20 cellular contexts compared by ENCODE assay signal in genomic region chr17:77796201-77796860, GRCh38.
A peak's percentile ranks its signal among the peaks of the same experiment; 100 is the strongest.
DNase-seq lines count a peak whose midpoint lies in the region; ATAC-seq and TF ChIP-seq lines count a peak whose summit lies in the region.
"Had no signal": no experiment of that assay in that cellular context is flagged by ENCODE, and none has a peak within 500 bp of the region (broad histone marks: within the 10 kb centered on the region; RNA-seq: fewer than 3 reads in every experiment).

No MANE protein-coding gene starts in this region.

- CTCF ChIA-PET in SK-N-SH (lab: Yijun Ruan, JAX) = interaction anchor here (0.8 to 2.6 kb wide), 4 partner anchors 8 to 254 kb away, joined by 3 to 9 read pairs (median 6); no protein-coding TSS in a partner anchor

- no peak overlapping the region for H3K4ac ChIP-seq in H9 (ENCODE audit: low read depth, low read length)

- H3K9me2 ChIP-seq in SK-N-SH = no peaks in the 10 kb centered on the region

- no peaks in the 10 kb centered on the region for H3K36me3 Mint-ChIP-seq in H9 (ENCODE audit: insufficient read depth in 1 of 3, low read depth in 3 of 3)

- H2AFZ ChIP-seq in SK-N-SH (ENCODE audit: low read depth) = no peak overlapping the region
- H2AFZ ChIP-seq in H9 (ENCODE audit: low read length) = no peak overlapping the region

- peaks cover 13 to 16% of the 10 kb centered on the region in 2 experiments for H3K4me1 Mint-ChIP-seq in H9

- H3K27me3 ChIP-seq in SK-N-SH (ENCODE audit: insufficient read depth) (no peaks in the 10 kb centered on the region), spleen (replicated peaks in 1 of 7) (peaks cover 0 to 68% (median 0%) of the 10 kb centered on the region in 7 donors), H9 (ENCODE audit: insufficient read depth, low read length) (peaks cover 2% of the 10 kb centered on the region; the same call in 1 of the 2 replicates)

- DNase-seq in EH (ENCODE audit: low read depth) (peak; percentile 42), SK-N-SH (no peak), fibroblast of the aortic adventitia (ENCODE audit: low read depth) (peak; percentile 54), spleen (peak; percentile 22), DMS53 treated with DMSO at 0.1 percent for 48 hours (lab: John Stamatoyannopoulos, UW; ENCODE audit: unreplicated experiment) (no peak), H9 (no peak)
- DNase-seq in stimulated activated CD4-positive, alpha-beta T cell treated with anti-CD3 and anti-CD28 coated beads, Interleukin-4, amount 100 ng/mL, for 4 hours = no peak
- DNase-seq: activated gamma-delta T cell treated with Interleukin-2 at 50 U/mL for 16 hours; cortex of kidney; erythroblast; GF-D8; hippocampal formation; IMR-90; NCI-H2081 treated with DMSO at 0.1 percent for 48 hours; NCI-H774; retina; stimulated activated CD4-positive, alpha-beta T cell treated with anti-CD3 and anti-CD28 coated beads, Interleukin-1b, Interleukin-23, amount 100 ng/mL, for 48 hours had no signal

- no peaks in the 10 kb centered on the region for H3K79me1 ChIP-seq in H9 (ENCODE audit: insufficient read depth, low read depth, low read length, poor library complexity, severe bottlenecking)

- no peak overlapping the region for H3K4me3 Mint-ChIP-seq in H9
- H3K4me3 Mint-ChIP-seq: B cell, neural crest cell had no signal

- WGBS in SK-N-SH (ENCODE audit: low lambda C conversion rate) = 70% methylated on average over 9 of the region's 9 CpGs
- WGBS in spleen, 5 donors = 82 to 92% (median 87%) methylated on average over 9 of the region's 9 CpGs
- WGBS in H9 (ENCODE audit: extremely low coverage, insufficient read length, low lambda C conversion rate) = no CpG with 5 or more reads among the region's 9 CpGs

- no peak for TF ChIP-seq POLR2A in spleen (IDR thresholded peaks at IDR 0.05)

- TF ChIP-seq CTCF in SK-N-SH (IDR thresholded peaks at IDR 0.05) (no peak), fibroblast of the aortic adventitia (IDR thresholded peaks at IDR 0.05; ENCODE audit: insufficient read depth, low read length) (no peak), spleen (IDR thresholded peaks at IDR 0.05 in 8 of 11, conservative IDR thresholded peaks at IDR 0.05 in 3 of 11) (no peak), H9 (conservative IDR thresholded peaks at IDR 0.05) (no peak)

- H3K18ac ChIP-seq in H9 (ENCODE audit: insufficient read length, low read depth, low read length) = no peak overlapping the region

- H4K91ac ChIP-seq in H9 (ENCODE audit: insufficient read length, low read depth, low read length) = no peak overlapping the region

- H4K20me1 ChIP-seq in SK-N-SH (ENCODE audit: insufficient read depth) (no peaks in the 10 kb centered on the region), H9 (ENCODE audit: control insufficient read depth, insufficient read depth, insufficient read length) (no peaks in the 10 kb centered on the region)

- H2BK12ac ChIP-seq in H9 (ENCODE audit: insufficient read length, low read depth, low read length) = no peak overlapping the region

- H4K5ac ChIP-seq in H9 (ENCODE audit: insufficient read length, low read depth, low read length) = no peak overlapping the region

- H3K4me3 ChIP-seq in SK-N-SH (ENCODE audit: low read depth in 2 of 2, low read length in 1 of 2) (no peak overlapping the region), fibroblast of the aortic adventitia (ENCODE audit: low read depth, low read length) (no peak overlapping the region), spleen (no peak overlapping the region)

- H3K9me3 Mint-ChIP-seq in H9 = no peaks in the 10 kb centered on the region
- H3K9me3 Mint-ChIP-seq: neural crest cell had no signal

- no peak overlapping the region for H3T11ph ChIP-seq in H9 (ENCODE audit: low read length)

- ATAC-seq in GM21619 (IDR thresholded peaks at IDR 0.05; ENCODE audit: unreplicated experiment) = no peak

- peaks cover 0 to 26% of the 10 kb centered on the region in 2 experiments; a peak in 1 of 4 replicates for H3K4me1 ChIP-seq in SK-N-SH (ENCODE audit: control insufficient read depth in 1 of 2, insufficient read depth in 2 of 2, low read depth in 1 of 2, low read length in 1 of 2)
- peaks cover 0 to 7% (median 0%) of the 10 kb centered on the region in 6 donors for H3K4me1 ChIP-seq in spleen
- H3K4me1 ChIP-seq in H9 (ENCODE audit: insufficient read depth, low read length) = no peaks in the 10 kb centered on the region; the same call in 1 of the 2 replicates

- H2AK5ac ChIP-seq in H9 (ENCODE audit: insufficient read length, low read length) = no peak overlapping the region

- H2BK120ac ChIP-seq in H9 (ENCODE audit: low read depth, low read length, poor library complexity, severe bottlenecking) = no peak overlapping the region

- TF ChIP-seq EP300 in SK-N-SH (IDR thresholded peaks at IDR 0.05; ENCODE audit: borderline replicate concordance in 1 of 2, low read depth in 1 of 2, low read length in 1 of 2) = peak in 1 of 2 experiments; percentile 34; a peak in 1 of 4 replicates

- no peak overlapping the region for H3K14ac ChIP-seq in H9 (ENCODE audit: insufficient read depth, low read length)

- no peaks in the 10 kb centered on the region for H3K9me3 ChIP-seq in SK-N-SH
- no peaks in the 10 kb centered on the region for H3K9me3 ChIP-seq in spleen
- H3K9me3 ChIP-seq in H9 (ENCODE audit: control insufficient read depth, low read depth, low read length) = no peaks in the 10 kb centered on the region

- no peak overlapping the region for H3K56ac ChIP-seq in H9 (ENCODE audit: insufficient read length, low read depth, low read length)

- H2BK5ac ChIP-seq in H9 (ENCODE audit: insufficient read length, low read length) = no peak overlapping the region

- H3K27ac ChIP-seq in SK-N-SH (ENCODE audit: low read depth in 2 of 2, low read length in 1 of 2) (no peak overlapping the region), spleen (no peak overlapping the region), H9 (ENCODE audit: insufficient read length, low read depth, low read length) (no peak overlapping the region)

- H3K23ac ChIP-seq in H9 (ENCODE audit: insufficient read length, low read depth, low read length) = no peak overlapping the region

- H3F3A ChIP-seq in SK-N-SH (replicated peaks; ENCODE audit: insufficient read depth) = no peaks in the 10 kb centered on the region

- H3K4me2 ChIP-seq in SK-N-SH = peak overlapping the region; percentile 29; the same call in 1 of the 2 replicates
- H3K4me2 ChIP-seq in H9 (ENCODE audit: insufficient read depth, insufficient read length, low read length) = no peak overlapping the region

- no peak overlapping the region for H3K27ac Mint-ChIP-seq in H9
- H3K27ac Mint-ChIP-seq: B cell had no signal

- H3K9ac ChIP-seq in SK-N-SH (no peak overlapping the region), H9 (ENCODE audit: extremely low read depth, insufficient read length, low read length) (no peak overlapping the region)

- H3K79me2 ChIP-seq in SK-N-SH (ENCODE audit: insufficient read depth) (no peaks in the 10 kb centered on the region), H9 (ENCODE audit: insufficient read depth, low read length) (no peaks in the 10 kb centered on the region)

- H4K8ac ChIP-seq in H9 (replicated peaks; ENCODE audit: insufficient read length, low read depth, low read length) = no peak overlapping the region

- H3K27me3 Mint-ChIP-seq in H9 (ENCODE audit: low read depth) = peaks cover 64% of the 10 kb centered on the region

- no peak overlapping the region for H2BK20ac ChIP-seq in H9 (ENCODE audit: low read depth, low read length, poor library complexity, severe bottlenecking)

- H2BK15ac ChIP-seq in H9 (ENCODE audit: low read depth, low read length) = no peak overlapping the region

- H3K23me2 ChIP-seq in H9 (ENCODE audit: insufficient read length, low read depth, low read length, poor library complexity, severe bottlenecking) = no peaks in the 10 kb centered on the region

- POLR2A ChIA-PET in SK-N-SH (lab: Yijun Ruan, JAX) = no interaction called here

- TF ChIP-seq RAD21 in SK-N-SH (IDR thresholded peaks at IDR 0.05; ENCODE audit: low read length) = no peak

- intact Hi-C loops in spleen (cut with DNase I; ENCODE audit: low total_unique reads) = no loop called here

- no peaks in the 10 kb centered on the region for H3K36me3 ChIP-seq in SK-N-SH (replicated peaks in 1 of 2; ENCODE audit: control insufficient read depth in 1 of 2, insufficient read depth in 2 of 2, low read length in 1 of 2)
- no peaks in the 10 kb centered on the region for H3K36me3 ChIP-seq in spleen

TF ChIP-seq in SK-N-SH, 30 proteins besides CTCF, POLR2A, EP300 and RAD21 (continues in another document):
- TF ChIP-seq ELF1 (IDR thresholded peaks at IDR 0.05) (no peak), MXI1 (IDR thresholded peaks at IDR 0.05; ENCODE audit: low read depth, low read length) (no peak), PBX3 (IDR thresholded peaks at IDR 0.05) (peak; percentile 71), MAX (IDR thresholded peaks at IDR 0.05; ENCODE audit: low read depth) (no peak), FOSL2 (IDR thresholded peaks at IDR 0.05; ENCODE audit: borderline replicate concordance, low read depth) (peak; percentile 66; the same call in 1 of the 2 replicates), NFIC (IDR thresholded peaks at IDR 0.05; ENCODE audit: borderline replicate concordance) (peak; percentile 72), RXRA (IDR thresholded peaks at IDR 0.05; ENCODE audit: borderline replicate concordance, low read depth) (no peak), GATA2 (CRISPR knock-in tag; IDR thresholded peaks at IDR 0.05) (no peak), TCF12 (IDR thresholded peaks at IDR 0.05) (peak; percentile 33; the same call in 1 of the 2 replicates), YY1 (IDR thresholded peaks at IDR 0.05; ENCODE audit: low read depth) (no peak)

Comparison
In these comparisons a context has a peak if more than half of its experiments do, and no peak if none do; other contexts are left out.
1. DNase-seq: peak in EH (single experiment), fibroblast of the aortic adventitia (single experiment) and spleen (single experiment); none in SK-N-SH (single experiment), DMS53 treated with DMSO at 0.1 percent for 48 hours (single experiment), stimulated activated CD4-positive, alpha-beta T cell treated with anti-CD3 and anti-CD28 coated beads, Interleukin-4, amount 100 ng/mL, for 4 hours (0 of 2) and H9 (single experiment).